ENCODE assay signal across 18 cellular contexts in genomic region chr5:41432481-41433253, GRCh38.
"Had no signal": no experiment of that assay in that cellular context is flagged by ENCODE, and none has a peak within 500 bp of the region (broad histone marks: within the 10 kb centered on the region; RNA-seq: fewer than 3 reads in every experiment).

No MANE protein-coding gene starts in this region.

- ATAC-seq: gastroesophageal sphincter, left ventricle myocardium superior, sciatic nerve had no signal

- H3K36me3 ChIP-seq: colonic mucosa, esophagus squamous epithelium, gastroesophageal sphincter, prostate gland, stomach, thoracic aorta, transverse colon had no signal

- H3K9me3 Mint-ChIP-seq: nephron had no signal

- H3K27me3 Mint-ChIP-seq: naive B cell had no signal

- H3K4me3 ChIP-seq: colonic mucosa, esophagus squamous epithelium, gastroesophageal sphincter, prostate gland, stomach, thoracic aorta, transverse colon had no signal

- H2AFZ ChIP-seq: parathyroid adenoma had no signal

- H3K27ac Mint-ChIP-seq: naive B cell, nephron had no signal

- H3K79me2 ChIP-seq: parathyroid adenoma had no signal

- H3K4me1 Mint-ChIP-seq: naive B cell, nephron had no signal

- H3K27ac ChIP-seq: colonic mucosa, esophagus squamous epithelium, gastroesophageal sphincter, parathyroid adenoma, prostate gland, stomach, thoracic aorta, transverse colon had no signal

- H3K4me1 ChIP-seq: colonic mucosa, esophagus squamous epithelium, gastroesophageal sphincter, parathyroid adenoma, prostate gland, stomach, transverse colon had no signal

- H3K27me3 ChIP-seq: colonic mucosa, esophagus squamous epithelium, gastroesophageal sphincter, stomach, transverse colon had no signal

- H3K4me3 Mint-ChIP-seq: naive B cell, nephron had no signal

- H3K36me3 Mint-ChIP-seq: naive B cell had no signal

- DNase-seq: colonic mucosa; dermis blood vessel endothelial cell; esophagus squamous epithelium; left ventricle myocardium superior; mesendoderm; naive B cell; occipital lobe; stimulated activated CD4-positive, alpha-beta T cell treated with anti-CD3 and anti-CD28 coated beads, Interleukin-12 subunit alpha, Interleukin-12 subunit beta, amount 100 ng/mL, for 4 hours; stimulated activated naive CD4-positive, alpha-beta T cell; stomach; substantia nigra; transverse colon had no signal
